Comparison of ENCODE assay signal across 1 cellular context in the genomic region with DNA sequence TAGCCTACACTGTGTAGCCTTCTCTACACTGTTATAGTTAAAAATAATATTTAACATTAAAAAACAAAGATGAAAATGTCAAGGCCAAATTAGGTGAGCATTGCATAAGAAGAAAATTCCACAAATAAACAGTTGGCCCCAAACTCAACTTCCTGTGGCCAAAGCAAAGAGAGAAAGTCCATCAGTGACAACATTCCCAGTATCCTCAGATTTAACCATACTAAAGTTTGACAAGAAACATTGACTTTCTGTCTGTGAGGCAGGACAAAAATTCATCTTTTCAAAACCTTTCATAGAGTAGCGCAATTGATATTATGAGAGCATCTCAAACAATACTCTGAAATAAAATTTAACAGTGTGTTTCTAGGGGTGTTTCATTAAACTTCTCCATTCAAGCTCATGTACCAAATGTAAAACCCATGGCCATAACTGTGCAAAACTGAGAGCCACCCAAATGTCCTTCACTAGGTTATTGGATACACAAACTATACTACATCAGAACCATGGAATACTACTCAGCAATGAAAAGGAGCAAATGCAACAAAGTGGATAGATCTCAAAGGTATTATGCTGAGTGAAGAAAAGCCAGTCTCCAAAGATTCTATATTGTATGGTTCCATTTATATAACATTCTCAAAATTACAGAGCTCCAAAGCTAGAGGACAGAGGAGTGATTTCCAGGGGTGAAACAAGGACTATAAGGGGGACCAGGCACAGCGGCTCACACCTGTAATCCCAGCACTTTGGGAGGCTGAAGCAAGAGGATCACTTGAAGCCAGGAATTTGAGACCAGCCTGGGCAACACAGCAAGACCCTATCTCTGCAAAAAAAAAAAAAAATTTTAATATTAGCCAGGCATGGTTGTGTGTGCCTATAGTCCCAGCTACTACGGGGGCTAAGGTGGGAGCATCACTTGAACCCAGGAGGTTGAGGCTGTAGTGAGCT.
TF ChIP-seq lines count a peak whose summit lies in the region.

No MANE protein-coding gene starts in this region.

TF ChIP-seq in HepG2, 621 proteins besides CTCF, POLR2A, EP300 and RAD21 (continued from another document):
- TF ChIP-seq, protein P1, sequence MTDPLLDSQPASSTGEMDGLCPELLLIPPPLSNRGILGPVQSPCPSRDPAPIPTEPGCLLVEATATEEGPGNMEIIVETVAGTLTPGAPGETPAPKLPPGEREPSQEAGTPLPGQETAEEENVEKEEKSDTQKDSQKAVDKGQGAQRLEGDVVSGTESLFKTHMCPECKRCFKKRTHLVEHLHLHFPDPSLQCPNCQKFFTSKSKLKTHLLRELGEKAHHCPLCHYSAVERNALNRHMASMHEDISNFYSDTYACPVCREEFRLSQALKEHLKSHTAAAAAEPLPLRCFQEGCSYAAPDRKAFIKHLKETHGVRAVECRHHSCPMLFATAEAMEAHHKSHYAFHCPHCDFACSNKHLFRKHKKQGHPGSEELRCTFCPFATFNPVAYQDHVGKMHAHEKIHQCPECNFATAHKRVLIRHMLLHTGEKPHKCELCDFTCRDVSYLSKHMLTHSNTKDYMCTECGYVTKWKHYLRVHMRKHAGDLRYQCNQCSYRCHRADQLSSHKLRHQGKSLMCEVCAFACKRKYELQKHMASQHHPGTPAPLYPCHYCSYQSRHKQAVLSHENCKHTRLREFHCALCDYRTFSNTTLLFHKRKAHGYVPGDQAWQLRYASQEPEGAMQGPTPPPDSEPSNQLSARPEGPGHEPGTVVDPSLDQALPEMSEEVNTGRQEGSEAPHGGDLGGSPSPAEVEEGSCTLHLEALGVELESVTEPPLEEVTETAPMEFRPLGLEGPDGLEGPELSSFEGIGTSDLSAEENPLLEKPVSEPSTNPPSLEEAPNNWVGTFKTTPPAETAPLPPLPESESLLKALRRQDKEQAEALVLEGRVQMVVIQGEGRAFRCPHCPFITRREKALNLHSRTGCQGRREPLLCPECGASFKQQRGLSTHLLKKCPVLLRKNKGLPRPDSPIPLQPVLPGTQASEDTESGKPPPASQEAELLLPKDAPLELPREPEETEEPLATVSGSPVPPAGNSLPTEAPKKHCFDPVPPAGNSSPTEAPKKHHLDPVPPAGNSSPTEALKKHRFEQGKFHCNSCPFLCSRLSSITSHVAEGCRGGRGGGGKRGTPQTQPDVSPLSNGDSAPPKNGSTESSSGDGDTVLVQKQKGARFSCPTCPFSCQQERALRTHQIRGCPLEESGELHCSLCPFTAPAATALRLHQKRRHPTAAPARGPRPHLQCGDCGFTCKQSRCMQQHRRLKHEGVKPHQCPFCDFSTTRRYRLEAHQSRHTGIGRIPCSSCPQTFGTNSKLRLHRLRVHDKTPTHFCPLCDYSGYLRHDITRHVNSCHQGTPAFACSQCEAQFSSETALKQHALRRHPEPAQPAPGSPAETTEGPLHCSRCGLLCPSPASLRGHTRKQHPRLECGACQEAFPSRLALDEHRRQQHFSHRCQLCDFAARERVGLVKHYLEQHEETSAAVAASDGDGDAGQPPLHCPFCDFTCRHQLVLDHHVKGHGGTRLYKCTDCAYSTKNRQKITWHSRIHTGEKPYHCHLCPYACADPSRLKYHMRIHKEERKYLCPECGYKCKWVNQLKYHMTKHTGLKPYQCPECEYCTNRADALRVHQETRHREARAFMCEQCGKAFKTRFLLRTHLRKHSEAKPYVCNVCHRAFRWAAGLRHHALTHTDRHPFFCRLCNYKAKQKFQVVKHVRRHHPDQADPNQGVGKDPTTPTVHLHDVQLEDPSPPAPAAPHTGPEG (CRISPR knock-in tag; IDR thresholded peaks at IDR 0.05) = no peak
- TF ChIP-seq MEIS2 (CRISPR knock-in tag; IDR thresholded peaks at IDR 0.05) (peak; percentile 63; the same call in 1 of the 2 replicates), ESRRA (CRISPR knock-in tag; IDR thresholded peaks at IDR 0.05; ENCODE audit: low read depth) (no peak; the same call in 1 of the 2 replicates), SP2 (CRISPR knock-in tag; IDR thresholded peaks at IDR 0.05) (no peak), YEATS2 (CRISPR knock-in tag; IDR thresholded peaks at IDR 0.05; ENCODE audit: borderline replicate concordance) (no peak), ZNF878 (CRISPR knock-in tag; IDR thresholded peaks at IDR 0.05) (peak; percentile 59; the same call in 1 of the 2 replicates), ZNF569 (CRISPR knock-in tag; IDR thresholded peaks at IDR 0.05; ENCODE audit: borderline replicate concordance) (0 out of 2 replicates have a peak, but pooled peaks have one; percentile 8), ZNF121 (CRISPR knock-in tag; IDR thresholded peaks at IDR 0.05) (peak; percentile 98), ZNF3 (CRISPR knock-in tag; IDR thresholded peaks at IDR 0.05) (0 out of 2 replicates have a peak, but pooled peaks have one; percentile 12), ONECUT2 (CRISPR knock-in tag; IDR thresholded peaks at IDR 0.05) (peak; percentile 49; the same call in 1 of the 2 replicates), MXD4 (CRISPR knock-in tag; IDR thresholded peaks at IDR 0.05) (0 out of 2 replicates have a peak, but pooled peaks have one; percentile 21), ZSCAN12 (CRISPR knock-in tag; IDR thresholded peaks at IDR 0.05) (no peak), NCOA1 (CRISPR knock-in tag; IDR thresholded peaks at IDR 0.05) (peak; percentile 92)
- TF ChIP-seq, protein P2, sequence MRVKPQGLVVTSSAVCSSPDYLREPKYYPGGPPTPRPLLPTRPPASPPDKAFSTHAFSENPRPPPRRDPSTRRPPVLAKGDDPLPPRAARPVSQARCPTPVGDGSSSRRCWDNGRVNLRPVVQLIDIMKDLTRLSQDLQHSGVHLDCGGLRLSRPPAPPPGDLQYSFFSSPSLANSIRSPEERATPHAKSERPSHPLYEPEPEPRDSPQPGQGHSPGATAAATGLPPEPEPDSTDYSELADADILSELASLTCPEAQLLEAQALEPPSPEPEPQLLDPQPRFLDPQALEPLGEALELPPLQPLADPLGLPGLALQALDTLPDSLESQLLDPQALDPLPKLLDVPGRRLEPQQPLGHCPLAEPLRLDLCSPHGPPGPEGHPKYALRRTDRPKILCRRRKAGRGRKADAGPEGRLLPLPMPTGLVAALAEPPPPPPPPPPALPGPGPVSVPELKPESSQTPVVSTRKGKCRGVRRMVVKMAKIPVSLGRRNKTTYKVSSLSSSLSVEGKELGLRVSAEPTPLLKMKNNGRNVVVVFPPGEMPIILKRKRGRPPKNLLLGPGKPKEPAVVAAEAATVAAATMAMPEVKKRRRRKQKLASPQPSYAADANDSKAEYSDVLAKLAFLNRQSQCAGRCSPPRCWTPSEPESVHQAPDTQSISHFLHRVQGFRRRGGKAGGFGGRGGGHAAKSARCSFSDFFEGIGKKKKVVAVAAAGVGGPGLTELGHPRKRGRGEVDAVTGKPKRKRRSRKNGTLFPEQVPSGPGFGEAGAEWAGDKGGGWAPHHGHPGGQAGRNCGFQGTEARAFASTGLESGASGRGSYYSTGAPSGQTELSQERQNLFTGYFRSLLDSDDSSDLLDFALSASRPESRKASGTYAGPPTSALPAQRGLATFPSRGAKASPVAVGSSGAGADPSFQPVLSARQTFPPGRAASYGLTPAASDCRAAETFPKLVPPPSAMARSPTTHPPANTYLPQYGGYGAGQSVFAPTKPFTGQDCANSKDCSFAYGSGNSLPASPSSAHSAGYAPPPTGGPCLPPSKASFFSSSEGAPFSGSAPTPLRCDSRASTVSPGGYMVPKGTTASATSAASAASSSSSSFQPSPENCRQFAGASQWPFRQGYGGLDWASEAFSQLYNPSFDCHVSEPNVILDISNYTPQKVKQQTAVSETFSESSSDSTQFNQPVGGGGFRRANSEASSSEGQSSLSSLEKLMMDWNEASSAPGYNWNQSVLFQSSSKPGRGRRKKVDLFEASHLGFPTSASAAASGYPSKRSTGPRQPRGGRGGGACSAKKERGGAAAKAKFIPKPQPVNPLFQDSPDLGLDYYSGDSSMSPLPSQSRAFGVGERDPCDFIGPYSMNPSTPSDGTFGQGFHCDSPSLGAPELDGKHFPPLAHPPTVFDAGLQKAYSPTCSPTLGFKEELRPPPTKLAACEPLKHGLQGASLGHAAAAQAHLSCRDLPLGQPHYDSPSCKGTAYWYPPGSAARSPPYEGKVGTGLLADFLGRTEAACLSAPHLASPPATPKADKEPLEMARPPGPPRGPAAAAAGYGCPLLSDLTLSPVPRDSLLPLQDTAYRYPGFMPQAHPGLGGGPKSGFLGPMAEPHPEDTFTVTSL (CRISPR knock-in tag; IDR thresholded peaks at IDR 0.05; ENCODE audit: borderline replicate concordance) = peak; percentile 91
- TF ChIP-seq, protein P3, sequence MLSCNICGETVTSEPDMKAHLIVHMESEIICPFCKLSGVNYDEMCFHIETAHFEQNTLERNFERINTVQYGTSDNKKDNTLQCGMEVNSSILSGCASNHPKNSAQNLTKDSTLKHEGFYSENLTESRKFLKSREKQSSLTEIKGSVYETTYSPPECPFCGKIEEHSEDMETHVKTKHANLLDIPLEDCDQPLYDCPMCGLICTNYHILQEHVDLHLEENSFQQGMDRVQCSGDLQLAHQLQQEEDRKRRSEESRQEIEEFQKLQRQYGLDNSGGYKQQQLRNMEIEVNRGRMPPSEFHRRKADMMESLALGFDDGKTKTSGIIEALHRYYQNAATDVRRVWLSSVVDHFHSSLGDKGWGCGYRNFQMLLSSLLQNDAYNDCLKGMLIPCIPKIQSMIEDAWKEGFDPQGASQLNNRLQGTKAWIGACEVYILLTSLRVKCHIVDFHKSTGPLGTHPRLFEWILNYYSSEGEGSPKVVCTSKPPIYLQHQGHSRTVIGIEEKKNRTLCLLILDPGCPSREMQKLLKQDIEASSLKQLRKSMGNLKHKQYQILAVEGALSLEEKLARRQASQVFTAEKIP (CRISPR knock-in tag; IDR thresholded peaks at IDR 0.05; ENCODE audit: borderline replicate concordance) = no peak
